24 cellular contexts compared by ENCODE assay signal in the genomic region with DNA sequence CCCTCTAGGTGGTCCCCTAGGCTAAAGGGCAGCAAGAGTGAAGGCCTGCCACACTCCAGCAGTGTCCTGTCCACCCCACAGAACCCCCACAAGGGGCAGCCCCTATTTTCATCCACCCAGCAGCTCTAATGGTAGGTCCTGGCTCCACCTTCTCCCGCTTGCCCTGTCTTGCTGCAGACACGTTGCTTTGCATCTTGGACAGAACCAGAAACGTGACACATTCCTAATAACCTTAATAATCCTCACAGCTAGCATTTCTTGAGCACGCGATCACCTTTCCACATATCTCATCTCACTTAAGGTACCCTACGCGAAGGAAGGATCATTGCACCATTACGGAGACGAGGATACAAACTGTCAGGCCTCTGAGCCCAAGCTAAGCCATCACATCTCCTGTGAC. TPM values are rescaled to one million over a fixed set of nuclear protein-coding genes. Genes with fewer than 3 reads are reported as not detected.
A peak's percentile ranks its signal among the peaks of the same experiment; 100 is the strongest.
DNase-seq lines count a peak whose midpoint lies in the region; ATAC-seq, FAIRE-seq and TF ChIP-seq lines count a peak whose summit lies in the region.
"Had no signal": no experiment of that assay in that cellular context is flagged by ENCODE, and none has a peak within 500 bp of the region (broad histone marks: within the 10 kb centered on the region; RNA-seq: fewer than 3 reads in every experiment).

No MANE protein-coding gene starts in this region.

- CTCF ChIA-PET in HepG2 (lab: Yijun Ruan, JAX; ENCODE audit: low intra/inter-chr PET ratio, low total read pairs): no interaction called here

- no peak for FAIRE-seq in HepG2 (lab: Jason Lieb, UNC)
- FAIRE-seq: A204.1, G401.6, GM12892, H54 had no signal

- peaks cover 3% of the 10 kb centered on the region for H3K27me3 Mint-ChIP-seq in glutamatergic neuron (ENCODE audit: unreplicated experiment)
- H3K27me3 Mint-ChIP-seq: CD4-positive, CD25-positive, alpha-beta regulatory T cell had no signal

- H3K9me3 Mint-ChIP-seq in glutamatergic neuron (ENCODE audit: unreplicated experiment): peaks cover 5% of the 10 kb centered on the region
- H3K9me3 Mint-ChIP-seq: CD4-positive, CD25-positive, alpha-beta regulatory T cell; CD8-positive, alpha-beta T cell; HFFc6 had no signal

- H3K4me1 Mint-ChIP-seq in glutamatergic neuron (ENCODE audit: low read depth, unreplicated experiment): peaks cover 9% of the 10 kb centered on the region
- H3K4me1 Mint-ChIP-seq: B cell; CD4-positive, CD25-positive, alpha-beta regulatory T cell had no signal

- H3K4me3 Mint-ChIP-seq in glutamatergic neuron (ENCODE audit: unreplicated experiment): peak overlapping the region; percentile 5
- H3K4me3 Mint-ChIP-seq: B cell; CD4-positive, CD25-positive, alpha-beta regulatory T cell; CD8-positive, alpha-beta T cell; HFFc6 had no signal

- no peak overlapping the region for H3K4me3 ChIP-seq in HepG2 (replicated peaks in 1 of 3; ENCODE audit: insufficient read depth in 1 of 3, low read depth in 2 of 3, low read length in 3 of 3)
- H3K4me3 ChIP-seq in right lobe of liver: no peak overlapping the region
- H3K4me3 ChIP-seq: BLaER1, HAP-1 had no signal

- TF ChIP-seq CTCF in HepG2 (CRISPR knock-in tag; IDR thresholded peaks at IDR 0.05): no peak
- no peak for TF ChIP-seq CTCF in right lobe of liver (IDR thresholded peaks at IDR 0.05)
- TF ChIP-seq CTCF in glutamatergic neuron (IDR thresholded peaks at IDR 0.05; ENCODE audit: partially characterized antibody, unreplicated experiment): no peak

- H3K27me3 ChIP-seq in HepG2 (ENCODE audit: control insufficient read depth in 1 of 2, insufficient read depth in 2 of 2, low read length in 2 of 2) (peaks cover 0 to 5% of the 10 kb centered on the region in 2 experiments; a peak in 1 of 5 replicates), right lobe of liver (no peaks in the 10 kb centered on the region)
- H3K27me3 ChIP-seq: BLaER1 had no signal

- no peaks in the 10 kb centered on the region for H4K20me1 ChIP-seq in HepG2 (ENCODE audit: insufficient read depth, low read length)
- H4K20me1 ChIP-seq: BLaER1 had no signal

- H3K27ac ChIP-seq in HepG2 (ENCODE audit: extremely low read length, insufficient read depth, low read length) (no peak overlapping the region), right lobe of liver (no peak overlapping the region)
- H3K27ac ChIP-seq: 22Rv1, BLaER1, C4-2B had no signal

- no peak overlapping the region for H3K9ac ChIP-seq in HepG2 (ENCODE audit: insufficient read depth, low read depth, low read length)
- H3K9ac ChIP-seq: BLaER1 had no signal

- TF ChIP-seq POLR2A in HepG2 (IDR thresholded peaks at IDR 0.05; ENCODE audit: insufficient read depth in 1 of 2, low read depth in 2 of 2, low read length in 2 of 2): no peak
- no peak for TF ChIP-seq POLR2A in right lobe of liver (IDR thresholded peaks at IDR 0.05)

- ATAC-seq in HepG2 (no peak), right lobe of liver (no peak), GM19324 (IDR thresholded peaks at IDR 0.05; ENCODE audit: low FRiP score, unreplicated experiment) (no peak), HG03097 (IDR thresholded peaks at IDR 0.05; ENCODE audit: low FRiP score, unreplicated experiment) (no peak), GM19455 (IDR thresholded peaks at IDR 0.05; ENCODE audit: unreplicated experiment) (no peak)
- ATAC-seq: CD8-positive, alpha-beta T cell had no signal

- no peak overlapping the region for H3K4me2 ChIP-seq in HepG2 (ENCODE audit: low read depth, low read length)
- H3K4me2 ChIP-seq: BLaER1 had no signal

- no peak for TF ChIP-seq EP300 in HepG2 (IDR thresholded peaks at IDR 0.05; ENCODE audit: low read depth in 2 of 2, low read length in 2 of 2)
- TF ChIP-seq EP300 in HepG2 (CRISPR knock-in tag; IDR thresholded peaks at IDR 0.05; ENCODE audit: borderline replicate concordance): no peak

- H3K36me3 Mint-ChIP-seq in glutamatergic neuron (ENCODE audit: unreplicated experiment): no peaks in the 10 kb centered on the region
- H3K36me3 Mint-ChIP-seq: CD4-positive, CD25-positive, alpha-beta regulatory T cell; CD8-positive, alpha-beta T cell had no signal

- POLR2A ChIA-PET in HepG2 (lab: Yijun Ruan, JAX): no interaction called here

- no TSS peak for BruUV-seq in HepG2 (replicated peaks; lab: Mats Ljungman, UMichigan)

- H3K4me1 ChIP-seq in HepG2 (ENCODE audit: insufficient read depth, low read length): peaks cover 12% of the 10 kb centered on the region
- no peaks in the 10 kb centered on the region for H3K4me1 ChIP-seq in right lobe of liver

- DNase-seq in HepG2 (ENCODE audit: low spot score) (no peak), right lobe of liver (no peak), glutamatergic neuron (no peak), mesenteric fat pad (ENCODE audit: low spot score) (peak; percentile 37)
- DNase-seq: Caco-2; CD4-positive, CD25-positive, alpha-beta regulatory T cell; CD8-positive, alpha-beta T cell; DMS153; DND-41; GOT3; HFFc6 had no signal

- intact Hi-C loops in HepG2 (cut with micrococcal nuclease; ENCODE audit: unreplicated experiment) (no loop called here), right lobe of liver (cut with DNase I) (no loop called here)

- in situ Hi-C loops in HepG2 (cut with HindIII; ENCODE audit: extremely low pct_ligation_motif_present, low pct_unique_long_range_greater_than_20kb): no loop called here

- no peak overlapping the region for H3K27ac Mint-ChIP-seq in glutamatergic neuron (ENCODE audit: unreplicated experiment)
- H3K27ac Mint-ChIP-seq: B cell; CD4-positive, CD25-positive, alpha-beta regulatory T cell; CD8-positive, alpha-beta T cell; HFFc6 had no signal

- H3K36me3 ChIP-seq in HepG2 (replicated peaks in 1 of 2; ENCODE audit: control insufficient read depth in 1 of 2, insufficient read depth in 2 of 2, low read length in 2 of 2) (no peaks in the 10 kb centered on the region), right lobe of liver (no peaks in the 10 kb centered on the region)
- H3K36me3 ChIP-seq: BLaER1, HAP-1 had no signal

- H2AFZ ChIP-seq in HepG2 (ENCODE audit: low read length): no peak overlapping the region

- WGBS in HepG2 (ENCODE audit: low lambda C conversion rate): 75% methylated on average over 9 of the region's 9 CpGs
- WGBS in right lobe of liver (ENCODE audit: insufficient coverage, low coverage, low lambda C conversion rate, missing lambda C conversion rate): 82% methylated on average over 7 of the region's 9 CpGs

- no peaks in the 10 kb centered on the region for H3K79me2 ChIP-seq in HepG2 (ENCODE audit: insufficient read depth, low read length)

- TF ChIP-seq RAD21 in HepG2 (CRISPR knock-in tag; IDR thresholded peaks at IDR 0.05): no peak

- no peaks in the 10 kb centered on the region for H3K9me3 ChIP-seq in HepG2 (ENCODE audit: low read length)
- no peaks in the 10 kb centered on the region for H3K9me3 ChIP-seq in right lobe of liver
- H3K9me3 ChIP-seq: BLaER1, Caco-2, HAP-1 had no signal

TF ChIP-seq in HepG2, 621 proteins besides CTCF, POLR2A, EP300 and RAD21:
- no peak for TF ChIP-seq SP5 (CRISPR knock-in tag; IDR thresholded peaks at IDR 0.05; ENCODE audit: borderline replicate concordance, low read depth)
- TF ChIP-seq, protein P1, sequence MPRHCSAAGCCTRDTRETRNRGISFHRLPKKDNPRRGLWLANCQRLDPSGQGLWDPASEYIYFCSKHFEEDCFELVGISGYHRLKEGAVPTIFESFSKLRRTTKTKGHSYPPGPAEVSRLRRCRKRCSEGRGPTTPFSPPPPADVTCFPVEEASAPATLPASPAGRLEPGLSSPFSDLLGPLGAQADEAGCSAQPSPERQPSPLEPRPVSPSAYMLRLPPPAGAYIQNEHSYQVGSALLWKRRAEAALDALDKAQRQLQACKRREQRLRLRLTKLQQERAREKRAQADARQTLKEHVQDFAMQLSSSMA (CRISPR knock-in tag; IDR thresholded peaks at IDR 0.05): 0 out of 2 replicates have a peak, but pooled peaks have one; percentile 38
TF ChIP-seq in HepG2: peak in this region for 1.

RNA-seq across cellular contexts. Expression of a gene that starts 11.7 kb away (rescaled TPM):
- total RNA-seq in HepG2 (2016; rRNA removed; fragmentation: Illumina TruSeq; extraction: Trizol) (14.4 and 17.5 TPM in 2 replicates), right lobe of liver (10 to 100 TPM; 11.7 to 27.6 (median 16.3) TPM), glutamatergic neuron (ENCODE audit: unreplicated experiment) (102 TPM), mesenteric fat pad (23.8 TPM)
- total RNA-seq in HepG2 (2016; cell fraction: cytosol; rRNA removed; fragmentation: Illumina TruSeq; extraction: Trizol; ENCODE audit: low read depth): 5.9 and 6.8 TPM in 2 replicates
- total RNA-seq in HepG2 (2016; cell fraction: insoluble cytoplasmic fraction; rRNA removed; fragmentation: Illumina TruSeq; extraction: Trizol): 11.7 and 17.5 TPM in 2 replicates
- total RNA-seq in HepG2 (2016; cell fraction: membrane; rRNA removed; fragmentation: Illumina TruSeq; extraction: Trizol): 9.8 and 11.5 TPM in 2 replicates
- total RNA-seq in HepG2 (2016; cell fraction: nucleus; rRNA removed; fragmentation: Illumina TruSeq; extraction: Trizol): 33.2 and 38.2 TPM in 2 replicates
- 11.8 and 17.3 TPM in 2 replicates for polyA plus RNA-seq in HepG2 (2011; rRNA removed)
- polyA plus RNA-seq in HepG2 (2011; cell fraction: cytosol; rRNA removed): 15.4 and 19.5 TPM in 2 replicates
- polyA plus RNA-seq in HepG2 (2011; cell fraction: nucleus; rRNA removed): 54.1 and 61.7 TPM in 2 replicates
- 25.2 and 36.8 TPM in 2 replicates for polyA plus RNA-seq in HepG2 (2012)
- 2.0 and 2.2 TPM in 2 replicates for polyA plus RNA-seq in HepG2 (2016; cell fraction: cytosol; fragmentation: Illumina TruSeq; extraction: Trizol; ENCODE audit: low read depth)
- polyA plus RNA-seq in HepG2 (2016; cell fraction: insoluble cytoplasmic fraction; fragmentation: Illumina TruSeq; extraction: Trizol; ENCODE audit: low read depth): 12.7 and 15.3 TPM in 2 replicates
- polyA plus RNA-seq in HepG2 (2016; cell fraction: membrane; fragmentation: Illumina TruSeq; extraction: Trizol; ENCODE audit: low read depth): 5.3 and 6.1 TPM in 2 replicates
- polyA plus RNA-seq in HepG2 (2016; cell fraction: nucleus; fragmentation: Illumina TruSeq; extraction: Trizol; ENCODE audit: insufficient read depth, low read depth): 42.3 and 52.5 TPM in 2 replicates
- polyA minus RNA-seq in HepG2 (2011; rRNA and poly(A)+ RNA removed; ENCODE audit: low replicate concordance): 1.4 and 75.8 TPM in 2 replicates
- 30.2 and 44.5 TPM in 2 replicates for polyA minus RNA-seq in HepG2 (2011; cell fraction: cytosol; rRNA and poly(A)+ RNA removed)
- 77.3 and 90.4 TPM in 2 replicates for polyA minus RNA-seq in HepG2 (2011; cell fraction: nucleus; rRNA and poly(A)+ RNA removed)
- polyA plus RNA-seq: AG04450 had no signal
